1 cellular context compared by ENCODE assay signal in genomic region chr14:74739293-74740030, GRCh38.
A peak's percentile ranks its signal among the peaks of the same experiment; 100 is the strongest.
TF ChIP-seq lines count a peak whose summit lies in the region.

No MANE protein-coding gene starts in this region.

TF ChIP-seq in HepG2, 621 proteins besides CTCF, POLR2A, EP300 and RAD21:
- TF ChIP-seq, protein P1, sequence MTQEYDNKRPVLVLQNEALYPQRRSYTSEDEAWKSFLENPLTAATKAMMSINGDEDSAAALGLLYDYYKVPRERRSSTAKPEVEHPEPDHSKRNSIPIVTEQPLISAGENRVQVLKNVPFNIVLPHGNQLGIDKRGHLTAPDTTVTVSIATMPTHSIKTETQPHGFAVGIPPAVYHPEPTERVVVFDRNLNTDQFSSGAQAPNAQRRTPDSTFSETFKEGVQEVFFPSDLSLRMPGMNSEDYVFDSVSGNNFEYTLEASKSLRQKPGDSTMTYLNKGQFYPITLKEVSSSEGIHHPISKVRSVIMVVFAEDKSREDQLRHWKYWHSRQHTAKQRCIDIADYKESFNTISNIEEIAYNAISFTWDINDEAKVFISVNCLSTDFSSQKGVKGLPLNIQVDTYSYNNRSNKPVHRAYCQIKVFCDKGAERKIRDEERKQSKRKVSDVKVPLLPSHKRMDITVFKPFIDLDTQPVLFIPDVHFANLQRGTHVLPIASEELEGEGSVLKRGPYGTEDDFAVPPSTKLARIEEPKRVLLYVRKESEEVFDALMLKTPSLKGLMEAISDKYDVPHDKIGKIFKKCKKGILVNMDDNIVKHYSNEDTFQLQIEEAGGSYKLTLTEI (CRISPR knock-in tag; conservative IDR thresholded peaks at IDR 0.05), result no peak
- TF ChIP-seq ZNF121 (CRISPR knock-in tag; IDR thresholded peaks at IDR 0.05), result peak; percentile 66
